17 cellular contexts compared by ENCODE assay signal in genomic region chr10:106551501-106551900, GRCh38.
DNase-seq lines count a peak whose midpoint lies in the region; ATAC-seq and TF ChIP-seq lines count a peak whose summit lies in the region.
"Had no signal": no experiment of that assay in that cellular context is flagged by ENCODE, and none has a peak within 500 bp of the region (broad histone marks: within the 10 kb centered on the region; RNA-seq: fewer than 3 reads in every experiment).

No MANE protein-coding gene starts in this region.

- no peak for TF ChIP-seq CTCF in AG04449 (IDR thresholded peaks at IDR 0.05; ENCODE audit: insufficient read depth, low read length, missing control alignments)
- no peak for TF ChIP-seq CTCF in HFF-Myc (IDR thresholded peaks at IDR 0.05; ENCODE audit: low read depth, low read length, missing control alignments)
- no peak for TF ChIP-seq CTCF in thyroid gland (IDR thresholded peaks at IDR 0.05)
- TF ChIP-seq CTCF in right lobe of liver (IDR thresholded peaks at IDR 0.05), result no peak

- no peak for ATAC-seq in HG02798 (IDR thresholded peaks at IDR 0.05; ENCODE audit: poor library complexity, unreplicated experiment)
- no peak for ATAC-seq in right lobe of liver
- ATAC-seq: K562 had no signal

- DNase-seq in AG04449 (ENCODE audit: low read depth, low spot score), result peak; percentile 33
- peak; percentile 36 for DNase-seq in HFF-Myc (ENCODE audit: extremely low read depth, low read depth)
- peak; percentile 2 for DNase-seq in RPMI8226
- DNase-seq in skeletal muscle cell (ENCODE audit: low read depth), result peak; percentile 23
- no peak for DNase-seq in thyroid gland
- DNase-seq in right lobe of liver, result no peak
- DNase-seq: 8988T; BE2C; Caco-2; CD4-positive, alpha-beta T cell; GDM1; H9; IMR-90 had no signal

- POLR2A ChIA-PET in AG04449 (lab: Yijun Ruan, JAX), result no interaction called here

- CTCF ChIA-PET in AG04449 (lab: Yijun Ruan, JAX), result interaction anchor here (1.7 kb wide), 1 partner anchor 20 kb away, joined by 5 read pairs; no protein-coding TSS in a partner anchor

- no peak for TF ChIP-seq POLR2A in thyroid gland (IDR thresholded peaks at IDR 0.05)
- TF ChIP-seq POLR2A in right lobe of liver (IDR thresholded peaks at IDR 0.05), result no peak

- no peaks in the 10 kb centered on the region for H3K27me3 ChIP-seq in thyroid gland
- no peaks in the 10 kb centered on the region for H3K27me3 ChIP-seq in right lobe of liver
- H3K27me3 ChIP-seq: BE2C had no signal

- H3K27ac ChIP-seq in thyroid gland (no peak overlapping the region), right lobe of liver (no peak overlapping the region)
- H3K27ac ChIP-seq: C4-2B, HL-60 had no signal

- H3K36me3 ChIP-seq in thyroid gland (no peaks in the 10 kb centered on the region), right lobe of liver (no peaks in the 10 kb centered on the region)
- H3K36me3 ChIP-seq: BE2C had no signal

- intact Hi-C loops in thyroid gland (cut with DNase I), result no loop called here
- intact Hi-C loops in right lobe of liver (cut with DNase I), result no loop called here

- WGBS in thyroid gland, 2 donors, result 85% methylated on average over 4 of the region's 4 CpGs
- WGBS in right lobe of liver (ENCODE audit: insufficient coverage, low coverage, low lambda C conversion rate, missing lambda C conversion rate), result 63% methylated on average over 2 of the region's 4 CpGs

- H3K4me1 ChIP-seq in thyroid gland (no peaks in the 10 kb centered on the region), right lobe of liver (no peaks in the 10 kb centered on the region)
- H3K4me1 ChIP-seq: BE2C, Caco-2 had no signal

- no peaks in the 10 kb centered on the region for H3K9me3 ChIP-seq in thyroid gland
- H3K9me3 ChIP-seq in right lobe of liver, result no peaks in the 10 kb centered on the region
- H3K9me3 ChIP-seq: BE2C, Caco-2 had no signal

- H3K4me3 ChIP-seq in AG04449 (ENCODE audit: low read depth, low read length) (no peak overlapping the region), HFF-Myc (replicated peaks; ENCODE audit: low read depth, low read length) (no peak overlapping the region), skeletal muscle cell (ENCODE audit: low read depth, low read length) (no peak overlapping the region), thyroid gland (replicated peaks in 1 of 3) (no peak overlapping the region), right lobe of liver (no peak overlapping the region)
- H3K4me3 ChIP-seq: K562 had no signal

Comparison
In these comparisons a context has a peak if more than half of its experiments do, and no peak if none do; other contexts are left out.
1. DNase-seq: peak in AG04449 (single experiment), HFF-Myc (single experiment), RPMI8226 (single experiment) and skeletal muscle cell (single experiment); none in thyroid gland (0 of 2) and right lobe of liver (0 of 3).